Comparison of ENCODE assay signal across 1 cellular context in the genomic region with DNA sequence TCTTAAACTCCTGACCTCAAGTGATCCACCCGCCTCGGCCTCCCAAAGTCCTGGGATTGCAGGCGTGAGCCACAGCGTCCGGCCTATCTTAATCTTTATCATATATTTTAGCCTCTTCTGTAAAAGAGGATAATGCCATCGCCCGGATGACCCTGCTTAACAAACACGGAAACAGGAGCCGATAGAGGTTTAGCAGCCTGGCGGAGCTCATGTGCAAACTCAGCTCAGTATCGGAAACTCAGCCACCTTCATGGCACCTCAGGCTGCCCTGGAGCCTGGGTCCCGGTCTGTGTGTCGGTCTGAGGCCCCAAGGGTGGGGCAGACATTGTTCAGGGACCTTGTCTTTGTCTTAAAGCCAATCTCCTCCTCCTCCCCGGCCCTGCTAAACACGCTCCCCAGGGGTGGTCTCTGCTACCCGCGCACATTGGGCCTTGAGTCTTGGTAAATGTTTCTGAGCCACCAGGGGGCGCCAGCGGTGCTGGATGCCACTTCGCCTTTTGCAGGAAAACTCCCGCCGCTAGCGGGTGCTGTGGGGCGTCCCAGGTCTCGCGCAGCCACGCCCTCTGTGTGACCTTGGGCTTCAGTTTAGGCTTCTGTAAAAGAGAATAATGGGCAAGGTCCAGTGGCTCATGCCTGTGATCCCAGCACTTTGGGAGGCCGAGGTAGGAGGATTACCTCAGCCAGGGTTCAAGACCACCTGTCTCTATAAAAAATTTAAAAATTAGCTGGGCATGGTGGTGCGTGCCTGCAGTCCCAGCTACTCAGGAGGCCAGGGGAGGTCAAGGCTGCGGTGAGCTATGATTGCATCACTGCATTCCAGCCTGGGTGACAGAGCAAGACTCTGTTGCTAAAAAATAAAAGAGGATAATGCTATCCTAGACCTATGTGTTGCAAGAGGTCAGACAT.
TF ChIP-seq lines count a peak whose summit lies in the region.

No MANE protein-coding gene starts in this region.

TF ChIP-seq in GM12878, 131 proteins besides CTCF, POLR2A, EP300 and RAD21 (continued from another document and continues in another):
- TF ChIP-seq, protein P1, sequence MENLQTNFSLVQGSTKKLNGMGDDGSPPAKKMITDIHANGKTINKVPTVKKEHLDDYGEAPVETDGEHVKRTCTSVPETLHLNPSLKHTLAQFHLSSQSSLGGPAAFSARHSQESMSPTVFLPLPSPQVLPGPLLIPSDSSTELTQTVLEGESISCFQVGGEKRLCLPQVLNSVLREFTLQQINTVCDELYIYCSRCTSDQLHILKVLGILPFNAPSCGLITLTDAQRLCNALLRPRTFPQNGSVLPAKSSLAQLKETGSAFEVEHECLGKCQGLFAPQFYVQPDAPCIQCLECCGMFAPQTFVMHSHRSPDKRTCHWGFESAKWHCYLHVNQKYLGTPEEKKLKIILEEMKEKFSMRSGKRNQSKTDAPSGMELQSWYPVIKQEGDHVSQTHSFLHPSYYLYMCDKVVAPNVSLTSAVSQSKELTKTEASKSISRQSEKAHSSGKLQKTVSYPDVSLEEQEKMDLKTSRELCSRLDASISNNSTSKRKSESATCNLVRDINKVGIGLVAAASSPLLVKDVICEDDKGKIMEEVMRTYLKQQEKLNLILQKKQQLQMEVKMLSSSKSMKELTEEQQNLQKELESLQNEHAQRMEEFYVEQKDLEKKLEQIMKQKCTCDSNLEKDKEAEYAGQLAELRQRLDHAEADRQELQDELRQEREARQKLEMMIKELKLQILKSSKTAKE (IDR thresholded peaks at IDR 0.05; ENCODE audit: low read depth, poor library complexity, severe bottlenecking), result peak; percentile 57
- TF ChIP-seq TCF3 (IDR thresholded peaks at IDR 0.05; ENCODE audit: borderline replicate concordance, insufficient read depth, low read depth, low read length), result peak; percentile 37; the same call in 1 of the 2 replicates
- TF ChIP-seq HCFC1 (IDR thresholded peaks at IDR 0.05; ENCODE audit: low read length), result 0 out of 2 replicates have a peak, but pooled peaks have one; percentile 24
- no peak for TF ChIP-seq POLR2AphosphoS2 (IDR thresholded peaks at IDR 0.05; ENCODE audit: low read depth, low read length)
- TF ChIP-seq FOXM1 (IDR thresholded peaks at IDR 0.05; ENCODE audit: low read depth, low read length), result peak; percentile 86
- no peak for TF ChIP-seq EZH2 (IDR thresholded peaks at IDR 0.05; ENCODE audit: borderline replicate concordance, control insufficient read depth, low read depth, low read length)
- TF ChIP-seq YBX1 (IDR thresholded peaks at IDR 0.05), result no peak
- TF ChIP-seq, protein P2, sequence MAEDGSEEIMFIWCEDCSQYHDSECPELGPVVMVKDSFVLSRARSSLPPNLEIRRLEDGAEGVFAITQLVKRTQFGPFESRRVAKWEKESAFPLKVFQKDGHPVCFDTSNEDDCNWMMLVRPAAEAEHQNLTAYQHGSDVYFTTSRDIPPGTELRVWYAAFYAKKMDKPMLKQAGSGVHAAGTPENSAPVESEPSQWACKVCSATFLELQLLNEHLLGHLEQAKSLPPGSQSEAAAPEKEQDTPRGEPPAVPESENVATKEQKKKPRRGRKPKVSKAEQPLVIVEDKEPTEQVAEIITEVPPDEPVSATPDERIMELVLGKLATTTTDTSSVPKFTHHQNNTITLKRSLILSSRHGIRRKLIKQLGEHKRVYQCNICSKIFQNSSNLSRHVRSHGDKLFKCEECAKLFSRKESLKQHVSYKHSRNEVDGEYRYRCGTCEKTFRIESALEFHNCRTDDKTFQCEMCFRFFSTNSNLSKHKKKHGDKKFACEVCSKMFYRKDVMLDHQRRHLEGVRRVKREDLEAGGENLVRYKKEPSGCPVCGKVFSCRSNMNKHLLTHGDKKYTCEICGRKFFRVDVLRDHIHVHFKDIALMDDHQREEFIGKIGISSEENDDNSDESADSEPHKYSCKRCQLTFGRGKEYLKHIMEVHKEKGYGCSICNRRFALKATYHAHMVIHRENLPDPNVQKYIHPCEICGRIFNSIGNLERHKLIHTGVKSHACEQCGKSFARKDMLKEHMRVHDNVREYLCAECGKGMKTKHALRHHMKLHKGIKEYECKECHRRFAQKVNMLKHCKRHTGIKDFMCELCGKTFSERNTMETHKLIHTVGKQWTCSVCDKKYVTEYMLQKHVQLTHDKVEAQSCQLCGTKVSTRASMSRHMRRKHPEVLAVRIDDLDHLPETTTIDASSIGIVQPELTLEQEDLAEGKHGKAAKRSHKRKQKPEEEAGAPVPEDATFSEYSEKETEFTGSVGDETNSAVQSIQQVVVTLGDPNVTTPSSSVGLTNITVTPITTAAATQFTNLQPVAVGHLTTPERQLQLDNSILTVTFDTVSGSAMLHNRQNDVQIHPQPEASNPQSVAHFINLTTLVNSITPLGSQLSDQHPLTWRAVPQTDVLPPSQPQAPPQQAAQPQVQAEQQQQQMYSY (CRISPR knock-in tag; IDR thresholded peaks at IDR 0.05), result no peak
- TF ChIP-seq POLR2AphosphoS5 (IDR thresholded peaks at IDR 0.05; ENCODE audit: low read length), result no peak
- peak; percentile 45; the same call in 1 of the 2 replicates for TF ChIP-seq RUNX3 (IDR thresholded peaks at IDR 0.05; ENCODE audit: low read length)
- no peak for TF ChIP-seq SMAD5 (IDR thresholded peaks at IDR 0.05; ENCODE audit: low read depth)
- TF ChIP-seq CHD4 (IDR thresholded peaks at IDR 0.05), result no peak
- no peak for TF ChIP-seq ZZZ3 (IDR thresholded peaks at IDR 0.05; ENCODE audit: control insufficient read depth, insufficient read length, low read depth)
- peak; percentile 89 for TF ChIP-seq YY1 (IDR thresholded peaks at IDR 0.05; ENCODE audit: low read depth, low read length)
- TF ChIP-seq, protein P3, sequence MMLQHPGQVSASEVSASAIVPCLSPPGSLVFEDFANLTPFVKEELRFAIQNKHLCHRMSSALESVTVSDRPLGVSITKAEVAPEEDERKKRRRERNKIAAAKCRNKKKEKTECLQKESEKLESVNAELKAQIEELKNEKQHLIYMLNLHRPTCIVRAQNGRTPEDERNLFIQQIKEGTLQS (IDR thresholded peaks at IDR 0.05; ENCODE audit: borderline replicate concordance, extremely low read depth, low read depth, low read length), result peak; percentile 33; the same call in 1 of the 2 replicates
- no peak for TF ChIP-seq CBX3 (IDR thresholded peaks at IDR 0.05; ENCODE audit: borderline replicate concordance, low read depth)
- TF ChIP-seq ZNF24 (IDR thresholded peaks at IDR 0.05), result peak; percentile 31; the same call in 1 of the 2 replicates
- TF ChIP-seq NRF1 (conservative IDR thresholded peaks at IDR 0.05; ENCODE audit: low read depth, low read length), result no peak
- TF ChIP-seq CREM (IDR thresholded peaks at IDR 0.05; ENCODE audit: low read depth), result peak; percentile 45; the same call in 1 of the 2 replicates
- TF ChIP-seq, protein P4, sequence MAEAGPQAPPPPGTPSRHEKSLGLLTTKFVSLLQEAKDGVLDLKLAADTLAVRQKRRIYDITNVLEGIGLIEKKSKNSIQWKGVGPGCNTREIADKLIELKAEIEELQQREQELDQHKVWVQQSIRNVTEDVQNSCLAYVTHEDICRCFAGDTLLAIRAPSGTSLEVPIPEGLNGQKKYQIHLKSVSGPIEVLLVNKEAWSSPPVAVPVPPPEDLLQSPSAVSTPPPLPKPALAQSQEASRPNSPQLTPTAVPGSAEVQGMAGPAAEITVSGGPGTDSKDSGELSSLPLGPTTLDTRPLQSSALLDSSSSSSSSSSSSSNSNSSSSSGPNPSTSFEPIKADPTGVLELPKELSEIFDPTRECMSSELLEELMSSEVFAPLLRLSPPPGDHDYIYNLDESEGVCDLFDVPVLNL (IDR thresholded peaks at IDR 0.05; ENCODE audit: low read depth, low read length), result no peak
- TF ChIP-seq RB1 (IDR thresholded peaks at IDR 0.05; ENCODE audit: borderline replicate concordance), result peak; percentile 82; the same call in 1 of the 2 replicates
- TF ChIP-seq, protein P5, sequence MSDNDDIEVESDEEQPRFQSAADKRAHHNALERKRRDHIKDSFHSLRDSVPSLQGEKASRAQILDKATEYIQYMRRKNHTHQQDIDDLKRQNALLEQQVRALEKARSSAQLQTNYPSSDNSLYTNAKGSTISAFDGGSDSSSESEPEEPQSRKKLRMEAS (IDR thresholded peaks at IDR 0.05; ENCODE audit: low read depth, low read length), result 0 out of 2 replicates have a peak, but pooled peaks have one; percentile 24
- TF ChIP-seq BCL11A (IDR thresholded peaks at IDR 0.05; ENCODE audit: low read depth, low read length), result no peak
- TF ChIP-seq, protein P6, sequence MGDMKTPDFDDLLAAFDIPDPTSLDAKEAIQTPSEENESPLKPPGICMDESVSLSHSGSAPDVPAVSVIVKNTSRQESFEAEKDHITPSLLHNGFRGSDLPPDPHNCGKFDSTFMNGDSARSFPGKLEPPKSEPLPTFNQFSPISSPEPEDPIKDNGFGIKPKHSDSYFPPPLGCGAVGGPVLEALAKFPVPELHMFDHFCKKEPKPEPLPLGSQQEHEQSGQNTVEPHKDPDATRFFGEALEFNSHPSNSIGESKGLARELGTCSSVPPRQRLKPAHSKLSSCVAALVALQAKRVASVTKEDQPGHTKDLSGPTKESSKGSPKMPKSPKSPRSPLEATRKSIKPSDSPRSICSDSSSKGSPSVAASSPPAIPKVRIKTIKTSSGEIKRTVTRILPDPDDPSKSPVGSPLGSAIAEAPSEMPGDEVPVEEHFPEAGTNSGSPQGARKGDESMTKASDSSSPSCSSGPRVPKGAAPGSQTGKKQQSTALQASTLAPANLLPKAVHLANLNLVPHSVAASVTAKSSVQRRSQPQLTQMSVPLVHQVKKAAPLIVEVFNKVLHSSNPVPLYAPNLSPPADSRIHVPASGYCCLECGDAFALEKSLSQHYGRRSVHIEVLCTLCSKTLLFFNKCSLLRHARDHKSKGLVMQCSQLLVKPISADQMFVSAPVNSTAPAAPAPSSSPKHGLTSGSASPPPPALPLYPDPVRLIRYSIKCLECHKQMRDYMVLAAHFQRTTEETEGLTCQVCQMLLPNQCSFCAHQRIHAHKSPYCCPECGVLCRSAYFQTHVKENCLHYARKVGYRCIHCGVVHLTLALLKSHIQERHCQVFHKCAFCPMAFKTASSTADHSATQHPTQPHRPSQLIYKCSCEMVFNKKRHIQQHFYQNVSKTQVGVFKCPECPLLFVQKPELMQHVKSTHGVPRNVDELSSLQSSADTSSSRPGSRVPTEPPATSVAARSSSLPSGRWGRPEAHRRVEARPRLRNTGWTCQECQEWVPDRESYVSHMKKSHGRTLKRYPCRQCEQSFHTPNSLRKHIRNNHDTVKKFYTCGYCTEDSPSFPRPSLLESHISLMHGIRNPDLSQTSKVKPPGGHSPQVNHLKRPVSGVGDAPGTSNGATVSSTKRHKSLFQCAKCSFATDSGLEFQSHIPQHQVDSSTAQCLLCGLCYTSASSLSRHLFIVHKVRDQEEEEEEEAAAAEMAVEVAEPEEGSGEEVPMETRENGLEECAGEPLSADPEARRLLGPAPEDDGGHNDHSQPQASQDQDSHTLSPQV (IDR thresholded peaks at IDR 0.05), result peak; percentile 90
- peak; percentile 47 for TF ChIP-seq NR2C1 (IDR thresholded peaks at IDR 0.05)
- TF ChIP-seq NR2F1 (conservative IDR thresholded peaks at IDR 0.05), result peak; percentile 89
- TF ChIP-seq IKZF2 (IDR thresholded peaks at IDR 0.05), result peak; percentile 33 to 71; a peak in 2 of 4 replicates
- TF ChIP-seq ASH2L (IDR thresholded peaks at IDR 0.05; ENCODE audit: borderline replicate concordance, low read depth), result no peak
- peak; percentile 99 for TF ChIP-seq SMC3 (IDR thresholded peaks at IDR 0.05; ENCODE audit: borderline replicate concordance, low read length)
- no peak; the same call in 1 of the 2 replicates for TF ChIP-seq MTA2 (IDR thresholded peaks at IDR 0.05; ENCODE audit: low read depth)
- TF ChIP-seq LARP7 (IDR thresholded peaks at IDR 0.05), result peak; percentile 85
- TF ChIP-seq, protein P7, sequence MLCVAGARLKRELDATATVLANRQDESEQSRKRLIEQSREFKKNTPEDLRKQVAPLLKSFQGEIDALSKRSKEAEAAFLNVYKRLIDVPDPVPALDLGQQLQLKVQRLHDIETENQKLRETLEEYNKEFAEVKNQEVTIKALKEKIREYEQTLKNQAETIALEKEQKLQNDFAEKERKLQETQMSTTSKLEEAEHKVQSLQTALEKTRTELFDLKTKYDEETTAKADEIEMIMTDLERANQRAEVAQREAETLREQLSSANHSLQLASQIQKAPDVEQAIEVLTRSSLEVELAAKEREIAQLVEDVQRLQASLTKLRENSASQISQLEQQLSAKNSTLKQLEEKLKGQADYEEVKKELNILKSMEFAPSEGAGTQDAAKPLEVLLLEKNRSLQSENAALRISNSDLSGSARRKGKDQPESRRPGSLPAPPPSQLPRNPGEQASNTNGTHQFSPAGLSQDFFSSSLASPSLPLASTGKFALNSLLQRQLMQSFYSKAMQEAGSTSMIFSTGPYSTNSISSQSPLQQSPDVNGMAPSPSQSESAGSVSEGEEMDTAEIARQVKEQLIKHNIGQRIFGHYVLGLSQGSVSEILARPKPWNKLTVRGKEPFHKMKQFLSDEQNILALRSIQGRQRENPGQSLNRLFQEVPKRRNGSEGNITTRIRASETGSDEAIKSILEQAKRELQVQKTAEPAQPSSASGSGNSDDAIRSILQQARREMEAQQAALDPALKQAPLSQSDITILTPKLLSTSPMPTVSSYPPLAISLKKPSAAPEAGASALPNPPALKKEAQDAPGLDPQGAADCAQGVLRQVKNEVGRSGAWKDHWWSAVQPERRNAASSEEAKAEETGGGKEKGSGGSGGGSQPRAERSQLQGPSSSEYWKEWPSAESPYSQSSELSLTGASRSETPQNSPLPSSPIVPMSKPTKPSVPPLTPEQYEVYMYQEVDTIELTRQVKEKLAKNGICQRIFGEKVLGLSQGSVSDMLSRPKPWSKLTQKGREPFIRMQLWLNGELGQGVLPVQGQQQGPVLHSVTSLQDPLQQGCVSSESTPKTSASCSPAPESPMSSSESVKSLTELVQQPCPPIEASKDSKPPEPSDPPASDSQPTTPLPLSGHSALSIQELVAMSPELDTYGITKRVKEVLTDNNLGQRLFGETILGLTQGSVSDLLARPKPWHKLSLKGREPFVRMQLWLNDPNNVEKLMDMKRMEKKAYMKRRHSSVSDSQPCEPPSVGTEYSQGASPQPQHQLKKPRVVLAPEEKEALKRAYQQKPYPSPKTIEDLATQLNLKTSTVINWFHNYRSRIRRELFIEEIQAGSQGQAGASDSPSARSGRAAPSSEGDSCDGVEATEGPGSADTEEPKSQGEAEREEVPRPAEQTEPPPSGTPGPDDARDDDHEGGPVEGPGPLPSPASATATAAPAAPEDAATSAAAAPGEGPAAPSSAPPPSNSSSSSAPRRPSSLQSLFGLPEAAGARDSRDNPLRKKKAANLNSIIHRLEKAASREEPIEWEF (IDR thresholded peaks at IDR 0.05; ENCODE audit: insufficient replicate concordance, low read depth, low read length), result no peak
- TF ChIP-seq MXI1 (IDR thresholded peaks at IDR 0.05; ENCODE audit: low read depth, low read length), result peak; percentile 50; the same call in 1 of the 2 replicates
- no peak for TF ChIP-seq FOS (IDR thresholded peaks at IDR 0.05; ENCODE audit: borderline replicate concordance, extremely low read depth, insufficient read length)
- TF ChIP-seq, protein P8, sequence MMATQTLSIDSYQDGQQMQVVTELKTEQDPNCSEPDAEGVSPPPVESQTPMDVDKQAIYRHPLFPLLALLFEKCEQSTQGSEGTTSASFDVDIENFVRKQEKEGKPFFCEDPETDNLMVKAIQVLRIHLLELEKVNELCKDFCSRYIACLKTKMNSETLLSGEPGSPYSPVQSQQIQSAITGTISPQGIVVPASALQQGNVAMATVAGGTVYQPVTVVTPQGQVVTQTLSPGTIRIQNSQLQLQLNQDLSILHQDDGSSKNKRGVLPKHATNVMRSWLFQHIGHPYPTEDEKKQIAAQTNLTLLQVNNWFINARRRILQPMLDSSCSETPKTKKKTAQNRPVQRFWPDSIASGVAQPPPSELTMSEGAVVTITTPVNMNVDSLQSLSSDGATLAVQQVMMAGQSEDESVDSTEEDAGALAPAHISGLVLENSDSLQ (IDR thresholded peaks at IDR 0.05), result no peak
- no peak for TF ChIP-seq RAD51 (IDR thresholded peaks at IDR 0.05)
- TF ChIP-seq RELA (IDR thresholded peaks at IDR 0.05; ENCODE audit: borderline replicate concordance, partially characterized antibody), result no peak
- 0 out of 2 replicates have a peak, but pooled peaks have one; percentile 24 for TF ChIP-seq TAF1 (IDR thresholded peaks at IDR 0.05; ENCODE audit: borderline replicate concordance, low read depth, low read length)
